Comparison of ENCODE assay signal across 18 cellular contexts in genomic region chr1:186843261-186843660, GRCh38.
A peak's percentile ranks its signal among the peaks of the same experiment; 100 is the strongest.
DNase-seq lines count a peak whose midpoint lies in the region; ATAC-seq and TF ChIP-seq lines count a peak whose summit lies in the region.
"Had no signal": no experiment of that assay in that cellular context is flagged by ENCODE, and none has a peak within 500 bp of the region (broad histone marks: within the 10 kb centered on the region; RNA-seq: fewer than 3 reads in every experiment).

No MANE protein-coding gene starts in this region.

- ATAC-seq in HG03342 (IDR thresholded peaks at IDR 0.05; ENCODE audit: unreplicated experiment) (no peak), HG03432 (IDR thresholded peaks at IDR 0.05; ENCODE audit: unreplicated experiment) (no peak), HG02852 (IDR thresholded peaks at IDR 0.05; ENCODE audit: unreplicated experiment) (no peak)
- ATAC-seq: GM23338 had no signal

- H3K9me3 ChIP-seq in Loucy (ENCODE audit: insufficient read depth, low read depth, low read length): no peaks in the 10 kb centered on the region
- H3K9me3 ChIP-seq: BLaER1 treated with 17β-estradiol and CSF1 and Interleukin-3, amounts not matched to agents 10 nM and 100 nM had no signal

- no peak overlapping the region for H3K4me3 ChIP-seq in Loucy (ENCODE audit: low read length, poor library complexity, severe bottlenecking)
- H3K4me3 ChIP-seq: BLaER1 treated with 17β-estradiol and CSF1 and Interleukin-3, amounts not matched to agents 10 nM and 100 nM; GM23338 had no signal

- no peak overlapping the region for H2AFZ ChIP-seq in Loucy (ENCODE audit: low read length)
- H2AFZ ChIP-seq: GM23338 had no signal

- H3K79me2 ChIP-seq in Loucy (ENCODE audit: insufficient read depth, low read length): no peaks in the 10 kb centered on the region

- peaks cover 29% of the 10 kb centered on the region for H3K4me1 ChIP-seq in Loucy (ENCODE audit: insufficient read depth, low read length, poor library complexity, severe bottlenecking)

- DNase-seq in COLO829 (ENCODE audit: low spot score): peak; percentile 81
- peak; percentile 84 for DNase-seq in NCI-H82 treated with DMSO at 0.1 percent for 48 hours (lab: John Stamatoyannopoulos, UW; ENCODE audit: unreplicated experiment)
- peak; percentile 74 for DNase-seq in foreskin melanocyte
- DNase-seq in NCI-H524 (lab: John Stamatoyannopoulos, UW): no peak
- DNase-seq: 8988T; ACHN; CD4-positive, CD25-positive, alpha-beta regulatory T cell; DMS153; DND-41; GF-D8; H7; KG1 had no signal

- TF ChIP-seq CTCF in Loucy (conservative IDR thresholded peaks at IDR 0.05; ENCODE audit: low read length): no peak

- no peak overlapping the region for H3K9ac ChIP-seq in Loucy (ENCODE audit: low read depth, low read length, poor library complexity, severe bottlenecking)
- H3K9ac ChIP-seq: BLaER1 treated with 17β-estradiol and CSF1 and Interleukin-3, amounts not matched to agents 10 nM and 100 nM had no signal

- H3K4me2 ChIP-seq in Loucy (ENCODE audit: low read depth, low read length, poor library complexity, severe bottlenecking): peak overlapping the region; percentile 5
- H3K4me2 ChIP-seq: GM23338 had no signal

- no peaks in the 10 kb centered on the region for H3F3A ChIP-seq in Loucy (ENCODE audit: low read depth)

- no peaks in the 10 kb centered on the region for H3K27me3 ChIP-seq in Loucy (ENCODE audit: insufficient read depth, low read length, poor library complexity, severe bottlenecking)
- H3K27me3 ChIP-seq: BLaER1 treated with 17β-estradiol and CSF1 and Interleukin-3, amounts not matched to agents 10 nM and 100 nM had no signal

- no peaks in the 10 kb centered on the region for H3K9me2 ChIP-seq in Loucy (replicated peaks; ENCODE audit: low read depth, low read length)

- H3K36me3 ChIP-seq in Loucy (ENCODE audit: insufficient read depth, low read length): no peaks in the 10 kb centered on the region
- H3K36me3 ChIP-seq: BLaER1 treated with 17β-estradiol and CSF1 and Interleukin-3, amounts not matched to agents 10 nM and 100 nM had no signal

- no peaks in the 10 kb centered on the region for H4K20me1 ChIP-seq in Loucy (ENCODE audit: insufficient read depth, low read length, poor library complexity, severe bottlenecking)
- H4K20me1 ChIP-seq: BLaER1 treated with 17β-estradiol and CSF1 and Interleukin-3, amounts not matched to agents 10 nM and 100 nM had no signal

Comparison
In these comparisons a context has a peak if more than half of its experiments do, and no peak if none do; other contexts are left out.
1. DNase-seq: peak in COLO829 (single experiment), NCI-H82 treated with DMSO at 0.1 percent for 48 hours (single experiment) and foreskin melanocyte (single experiment); none in NCI-H524 (0 of 2).